In the genomic region with DNA sequence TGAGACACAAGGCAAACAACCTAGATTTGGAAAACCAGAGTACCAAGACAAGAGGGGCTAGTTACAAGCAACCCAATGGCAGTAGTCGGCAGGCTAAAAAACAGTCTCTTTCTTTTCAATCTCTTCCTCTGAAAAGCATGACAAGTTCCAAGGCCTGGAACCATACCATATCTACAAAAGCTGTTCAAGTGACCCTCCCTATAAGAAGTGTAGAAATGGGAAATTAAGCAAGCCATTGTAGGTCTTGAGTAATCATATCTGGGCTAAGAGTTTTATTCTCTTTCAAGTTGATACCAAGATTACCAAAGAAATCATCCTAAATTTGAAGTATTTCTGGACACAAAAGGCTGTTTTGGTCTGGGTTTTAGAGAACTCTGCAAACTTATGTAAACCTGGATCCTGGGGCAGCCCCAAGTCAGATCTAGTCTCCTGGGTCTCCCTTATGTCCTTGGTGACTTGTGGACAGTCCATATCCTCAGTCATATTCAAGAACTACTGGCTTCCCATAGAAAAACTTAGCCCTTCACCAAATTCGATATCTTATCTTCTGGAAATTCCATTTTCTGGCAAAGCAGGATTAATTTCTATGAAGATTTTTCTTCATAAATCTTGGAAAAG, we compare ENCODE assay signal across 13 cellular contexts. TPM values are rescaled to one million over a fixed set of nuclear protein-coding genes. Genes with fewer than 3 reads are reported as not detected.
"Had no signal": no experiment of that assay in that cellular context is flagged by ENCODE, and none has a peak within 500 bp of the region (broad histone marks: within the 10 kb centered on the region; RNA-seq: fewer than 3 reads in every experiment).

No MANE protein-coding gene starts in this region.

- DNase-seq: activated CD4-positive, alpha-beta T cell treated with anti-CD3 and anti-CD28 coated beads, Interleukin-2, amount 50 U/mL, for 1 hour; activated T-cell treated with anti-CD3 and anti-CD28 coated beads, Interleukin-2, amount 50 U/mL, for 1 hour; amygdala; hypothalamus; naive B cell; sigmoid colon; stimulated activated CD4-positive, alpha-beta T cell treated with anti-CD3 and anti-CD28 coated beads, Interleukin-4, amount 100 ng/mL, for 24 hours; T-helper 2 cell had no signal

- H3K4me3 ChIP-seq: sigmoid colon had no signal

- H3K9me3 ChIP-seq: neutrophil, sigmoid colon had no signal

- H3K36me3 ChIP-seq: neutrophil, sigmoid colon had no signal

- ATAC-seq: activated naive CD4-positive, alpha-beta T cell treated with anti-CD3 and anti-CD28 coated beads, Interleukin-2, amount 50 U/mL, for 72 hours had no signal

- H3K27me3 ChIP-seq: neutrophil, sigmoid colon had no signal

- H3K4me1 ChIP-seq: sigmoid colon had no signal

- H3K27ac ChIP-seq: neutrophil had no signal

RNA-seq across cellular contexts. Expression of a gene that starts 24.7 kb away (rescaled TPM):
- total RNA-seq: activated naive CD4-positive, alpha-beta T cell treated with anti-CD3 and anti-CD28 coated beads, Interleukin-2, amount 50 U/mL, for 72 hours; glomerular endothelial cell; lung microvascular endothelial cell; progenitor cell of endocrine pancreas had no signal
